In genomic region chr1:235984041-235984820, GRCh38 we compare ENCODE assay signal across 12 cellular contexts.
DNase-seq lines count a peak whose midpoint lies in the region; ATAC-seq and TF ChIP-seq lines count a peak whose summit lies in the region.
"Had no signal": no experiment of that assay in that cellular context is flagged by ENCODE, and none has a peak within 500 bp of the region (broad histone marks: within the 10 kb centered on the region; RNA-seq: fewer than 3 reads in every experiment).

No MANE protein-coding gene starts in this region.

- H3K9me3 ChIP-seq in endodermal cell (ENCODE audit: control insufficient read depth, low read length) (peaks cover 3% of the 10 kb centered on the region), WERI-Rb-1 (ENCODE audit: severe bottlenecking) (peaks cover 3% of the 10 kb centered on the region)

- no peak overlapping the region for H3K9ac ChIP-seq in endodermal cell (ENCODE audit: extremely low read depth, low read length, poor library complexity, severe bottlenecking)

- H3K4me1 Mint-ChIP-seq in endodermal cell, result no peaks in the 10 kb centered on the region
- H3K4me1 Mint-ChIP-seq: activated naive CD4-positive, alpha-beta T cell treated with anti-CD3 and anti-CD28 coated beads, Interleukin-2, amount 50 U/mL, for 24 hours had no signal

- no peaks in the 10 kb centered on the region for H3K27me3 Mint-ChIP-seq in endodermal cell (ENCODE audit: insufficient read depth)
- H3K27me3 Mint-ChIP-seq: CD4-positive, alpha-beta T cell had no signal

- H3K27me3 ChIP-seq in foreskin keratinocyte, result no peaks in the 10 kb centered on the region
- no peaks in the 10 kb centered on the region for H3K27me3 ChIP-seq in endodermal cell (ENCODE audit: control insufficient read depth, insufficient read depth, low read length, poor library complexity, severe bottlenecking)
- H3K27me3 ChIP-seq in WERI-Rb-1 (ENCODE audit: insufficient read depth, low read depth, severe bottlenecking), result no peaks in the 10 kb centered on the region

- TF ChIP-seq CTCF in foreskin keratinocyte (conservative IDR thresholded peaks at IDR 0.05), result no peak
- TF ChIP-seq CTCF in endodermal cell (conservative IDR thresholded peaks at IDR 0.05), result no peak
- TF ChIP-seq CTCF in WERI-Rb-1 (IDR thresholded peaks at IDR 0.05; ENCODE audit: low read depth, low read length), result no peak

- 87 to 100% methylated on average over 2 to 6 of the region's 6 CpGs for WGBS in endodermal cell (ENCODE audit: insufficient coverage in 1 of 2, insufficient read length in 1 of 2), 2 experiments

- H3K36me3 Mint-ChIP-seq in endodermal cell (ENCODE audit: low read depth), result peaks cover 11% of the 10 kb centered on the region

- peaks cover 12% of the 10 kb centered on the region for H3K9me3 Mint-ChIP-seq in endodermal cell

- DNase-seq in AG20443 (ENCODE audit: low spot score), result peak; percentile 71
- DNase-seq in amniotic stem cell (lab: John Stamatoyannopoulos, UW), result peak; percentile 72
- peak; percentile 46 to 73 for DNase-seq in foreskin keratinocyte
- peak; percentile 76 for DNase-seq in renal cortical epithelial cell (ENCODE audit: low read depth)
- no peak for DNase-seq in endodermal cell
- DNase-seq in WERI-Rb-1, result no peak
- DNase-seq in amygdala (lab: John Stamatoyannopoulos, UW), result no peak
- DNase-seq: activated CD4-positive, CD25-positive, alpha-beta regulatory T cell treated with anti-CD3 and anti-CD28 coated beads, Interleukin-2, amount 50 U/mL, for 72 hours; CD4-positive, alpha-beta T cell; NCI-H1105 had no signal

- no peak overlapping the region for H3K4me3 Mint-ChIP-seq in endodermal cell
- H3K4me3 Mint-ChIP-seq: activated naive CD4-positive, alpha-beta T cell treated with anti-CD3 and anti-CD28 coated beads, Interleukin-2, amount 50 U/mL, for 24 hours; CD4-positive, alpha-beta T cell had no signal

- H3K4me1 ChIP-seq in foreskin keratinocyte (no peaks in the 10 kb centered on the region), endodermal cell (ENCODE audit: control insufficient read depth, insufficient read depth, low read length) (no peaks in the 10 kb centered on the region)

- no peaks in the 10 kb centered on the region for H3K36me3 ChIP-seq in endodermal cell (ENCODE audit: control insufficient read depth, insufficient read depth, low read length)
- H3K36me3 ChIP-seq in WERI-Rb-1, result no peaks in the 10 kb centered on the region

- H3K27ac ChIP-seq in foreskin keratinocyte, result no peak overlapping the region
- H3K27ac ChIP-seq in endodermal cell (ENCODE audit: low read depth, low read length), result no peak overlapping the region
- no peak overlapping the region for H3K27ac ChIP-seq in WERI-Rb-1

- no peak overlapping the region for H3K27ac Mint-ChIP-seq in endodermal cell
- H3K27ac Mint-ChIP-seq: activated naive CD4-positive, alpha-beta T cell treated with anti-CD3 and anti-CD28 coated beads, Interleukin-2, amount 50 U/mL, for 24 hours; CD4-positive, alpha-beta T cell had no signal

- ATAC-seq in foreskin keratinocyte, result peak; percentile 46
- no peak for ATAC-seq in GM18502 (IDR thresholded peaks at IDR 0.05; ENCODE audit: poor library complexity, unreplicated experiment)

- H3K4me3 ChIP-seq in endodermal cell (ENCODE audit: low read length), result no peak overlapping the region
- H3K4me3 ChIP-seq in WERI-Rb-1 (ENCODE audit: low read depth, low read length), result no peak overlapping the region

Comparison
In these comparisons a context has a peak if more than half of its experiments do, and no peak if none do; other contexts are left out.
1. DNase-seq: peak in AG20443 (single experiment), amniotic stem cell (single experiment), foreskin keratinocyte (2 of 2) and renal cortical epithelial cell (single experiment); none in endodermal cell (single experiment), WERI-Rb-1 (single experiment) and amygdala (0 of 56).